Comparison of ENCODE assay signal across 8 cellular contexts in genomic region chr19:30846102-30846501, GRCh38.
"Had no signal": no experiment of that assay in that cellular context is flagged by ENCODE, and none has a peak within 500 bp of the region (broad histone marks: within the 10 kb centered on the region; RNA-seq: fewer than 3 reads in every experiment).

No MANE protein-coding gene starts in this region.

- H3K27ac ChIP-seq: HL-60, KMS-11 had no signal

- H3K27ac Mint-ChIP-seq: IgD-negative memory B cell had no signal

- H3K4me3 ChIP-seq: K562 had no signal

- H3K4me1 Mint-ChIP-seq: IgD-negative memory B cell had no signal

- ATAC-seq: HepG2, K562 had no signal

- H3K4me3 Mint-ChIP-seq: IgD-negative memory B cell had no signal

- H3K27me3 Mint-ChIP-seq: IgD-negative memory B cell had no signal

- DNase-seq: IMR-90, KBM-7, KG1 had no signal
